21 cellular contexts compared by ENCODE assay signal in genomic region chr22:19180740-19181410, GRCh38. TPM values are rescaled to one million over a fixed set of nuclear protein-coding genes. Genes with fewer than 3 reads are reported as not detected.
DNase-seq lines count a peak whose midpoint lies in the region; ATAC-seq, FAIRE-seq and TF ChIP-seq lines count a peak whose summit lies in the region.
"Had no signal": no experiment of that assay in that cellular context is flagged by ENCODE, and none has a peak within 500 bp of the region (broad histone marks: within the 10 kb centered on the region; RNA-seq: fewer than 3 reads in every experiment).

No MANE protein-coding gene starts in this region.

- H3K4me1 ChIP-seq in astrocyte (ENCODE audit: insufficient read depth, low read length) (peaks cover 24% of the 10 kb centered on the region), spleen (peaks cover 17 to 37% (median 26%) of the 10 kb centered on the region in 6 donors)

- no peak for DNase-seq in activated T-cell treated with anti-CD3 and anti-CD28 coated beads, Interleukin-2, amount 50 U/mL, for 24 hours
- DNase-seq in activated T-cell treated with anti-CD3 and anti-CD28 coated beads, Interleukin-2, amount 50 U/mL, for 4 hours: no peak
- DNase-seq in RWPE1 (ENCODE audit: low spot score): no peak
- DNase-seq in astrocyte (ENCODE audit: low read depth): no peak
- no peak for DNase-seq in neural crest cell (ENCODE audit: low read depth, low spot score)
- DNase-seq in spleen: no peak
- no peak for DNase-seq in H4 (ENCODE audit: low spot score)
- DNase-seq: CD8-positive, alpha-beta memory T cell; DMS79; HCEC 1CT; NCI-H1105 treated with DMSO at 0.1 percent for 48 hours; NCI-H2171; NCI-H446 treated with DMSO at 0.1 percent for 48 hours; NCI-H82; PC-3 had no signal

- no peaks in the 10 kb centered on the region for H3K36me3 ChIP-seq in astrocyte (ENCODE audit: insufficient read depth, low read length)
- peaks cover 0 to 49% (median 0%) of the 10 kb centered on the region in 6 donors for H3K36me3 ChIP-seq in spleen

- no peak for TF ChIP-seq POLR2A in spleen (IDR thresholded peaks at IDR 0.05)

- H3K27ac ChIP-seq in RWPE1 (peak overlapping the region; percentile 96), astrocyte (ENCODE audit: low read depth, low read length) (no peak overlapping the region), spleen (no peak overlapping the region)
- H3K27ac ChIP-seq: BLaER1, HL-60 had no signal

- H3K9me3 Mint-ChIP-seq in activated T-cell treated with anti-CD3 and anti-CD28 coated beads, Interleukin-2, amount 50 U/mL, for 24 hours: no peaks in the 10 kb centered on the region
- H3K9me3 Mint-ChIP-seq in activated T-cell treated with anti-CD3 and anti-CD28 coated beads, Interleukin-2, amount 50 U/mL, for 4 hours: no peaks in the 10 kb centered on the region
- H3K9me3 Mint-ChIP-seq in astrocyte (ENCODE audit: unreplicated experiment) (no peaks in the 10 kb centered on the region), neural crest cell (no peaks in the 10 kb centered on the region)
- H3K9me3 Mint-ChIP-seq: CD8-positive, alpha-beta memory T cell had no signal

- no peak for FAIRE-seq in astrocyte (lab: Jason Lieb, UNC)
- FAIRE-seq: A204.1, D721Med, HTR-8/SVneo had no signal

- H3K9me3 ChIP-seq in astrocyte (ENCODE audit: insufficient read depth, low read depth, low read length) (no peaks in the 10 kb centered on the region), spleen (no peaks in the 10 kb centered on the region)
- H3K9me3 ChIP-seq: BLaER1 had no signal

- peaks cover 23% of the 10 kb centered on the region for H3K79me2 ChIP-seq in astrocyte (ENCODE audit: insufficient read depth, low read length)

- POLR2A ChIA-PET in RWPE1 (lab: Yijun Ruan, JAX; ENCODE audit: low non-redundant PET): no interaction called here

- H3K27ac Mint-ChIP-seq in activated T-cell treated with anti-CD3 and anti-CD28 coated beads, Interleukin-2, amount 50 U/mL, for 24 hours: peak overlapping the region; percentile 84
- H3K27ac Mint-ChIP-seq in astrocyte (ENCODE audit: unreplicated experiment) (peak overlapping the region; percentile 55), neural crest cell (ENCODE audit: unreplicated experiment) (no peak overlapping the region)

- no peak overlapping the region for H2AFZ ChIP-seq in astrocyte (ENCODE audit: low read depth, low read length)

- ATAC-seq in activated T-cell treated with anti-CD3 and anti-CD28 coated beads, Interleukin-2, amount 50 U/mL, for 4 hours: no peak
- ATAC-seq in GM21576 (IDR thresholded peaks at IDR 0.05; ENCODE audit: unreplicated experiment): no peak
- ATAC-seq: PC-3 had no signal

- H3K4me1 Mint-ChIP-seq in activated T-cell treated with anti-CD3 and anti-CD28 coated beads, Interleukin-2, amount 50 U/mL, for 24 hours (ENCODE audit: low read depth): peaks cover 30% of the 10 kb centered on the region
- H3K4me1 Mint-ChIP-seq in activated T-cell treated with anti-CD3 and anti-CD28 coated beads, Interleukin-2, amount 50 U/mL, for 4 hours (ENCODE audit: low read depth): peaks cover 24% of the 10 kb centered on the region
- H3K4me1 Mint-ChIP-seq in astrocyte (ENCODE audit: low read depth, unreplicated experiment) (peaks cover 16% of the 10 kb centered on the region), neural crest cell (peaks cover 14% of the 10 kb centered on the region)

- intact Hi-C loops in spleen (cut with DNase I; ENCODE audit: low total_unique reads): no loop called here

- H3K4me3 Mint-ChIP-seq in activated T-cell treated with anti-CD3 and anti-CD28 coated beads, Interleukin-2, amount 50 U/mL, for 24 hours: no peak overlapping the region
- no peak overlapping the region for H3K4me3 Mint-ChIP-seq in activated T-cell treated with anti-CD3 and anti-CD28 coated beads, Interleukin-2, amount 50 U/mL, for 4 hours
- no peak overlapping the region for H3K4me3 Mint-ChIP-seq in astrocyte (ENCODE audit: unreplicated experiment)
- H3K4me3 Mint-ChIP-seq in neural crest cell: peak overlapping the region; percentile 73

- no peak for TF ChIP-seq CTCF in RWPE1 (conservative IDR thresholded peaks at IDR 0.05; ENCODE audit: low read depth)
- no peak for TF ChIP-seq CTCF in astrocyte (IDR thresholded peaks at IDR 0.05; ENCODE audit: insufficient read depth, low read depth, low read length)
- TF ChIP-seq CTCF in neural crest cell (conservative IDR thresholded peaks at IDR 0.05): no peak
- no peak for TF ChIP-seq CTCF in spleen (IDR thresholded peaks at IDR 0.05 in 8 of 11, conservative IDR thresholded peaks at IDR 0.05 in 3 of 11)

- CTCF ChIA-PET in RWPE1 (lab: Yijun Ruan, JAX): no interaction called here

- no peak overlapping the region for H3K9ac ChIP-seq in astrocyte (ENCODE audit: low read length)
- H3K9ac ChIP-seq: BLaER1 had no signal

- WGBS in spleen, 5 donors: 93 to 96% (median 93%) methylated on average over 11 of the region's 11 CpGs

- peaks cover 8% of the 10 kb centered on the region for H3K36me3 Mint-ChIP-seq in activated T-cell treated with anti-CD3 and anti-CD28 coated beads, Interleukin-2, amount 50 U/mL, for 24 hours (ENCODE audit: low read depth)
- H3K36me3 Mint-ChIP-seq in activated T-cell treated with anti-CD3 and anti-CD28 coated beads, Interleukin-2, amount 50 U/mL, for 4 hours (ENCODE audit: insufficient read depth): no peaks in the 10 kb centered on the region
- peaks cover 12% of the 10 kb centered on the region for H3K36me3 Mint-ChIP-seq in astrocyte (ENCODE audit: low read depth, unreplicated experiment)
- no peaks in the 10 kb centered on the region for H3K36me3 Mint-ChIP-seq in neural crest cell (ENCODE audit: low read depth)

- H3K27me3 Mint-ChIP-seq in activated T-cell treated with anti-CD3 and anti-CD28 coated beads, Interleukin-2, amount 50 U/mL, for 24 hours: no peaks in the 10 kb centered on the region
- H3K27me3 Mint-ChIP-seq in activated T-cell treated with anti-CD3 and anti-CD28 coated beads, Interleukin-2, amount 50 U/mL, for 4 hours (ENCODE audit: low read depth): no peaks in the 10 kb centered on the region
- H3K27me3 Mint-ChIP-seq in astrocyte (ENCODE audit: low read depth, unreplicated experiment) (no peaks in the 10 kb centered on the region), neural crest cell (ENCODE audit: low read depth) (peaks cover 3% of the 10 kb centered on the region)

- H4K20me1 ChIP-seq in astrocyte (ENCODE audit: insufficient read depth, low read length): peaks cover 18% of the 10 kb centered on the region

- H3K4me3 ChIP-seq in astrocyte (ENCODE audit: insufficient read depth, low read depth, low read length) (no peak overlapping the region), spleen (no peak overlapping the region)
- H3K4me3 ChIP-seq: BLaER1 had no signal

- H3K27me3 ChIP-seq in astrocyte (ENCODE audit: insufficient read depth, low read length): no peaks in the 10 kb centered on the region
- H3K27me3 ChIP-seq in spleen (replicated peaks in 1 of 7): no peaks in the 10 kb centered on the region
- H3K27me3 ChIP-seq: BLaER1 had no signal

- H3K4me2 ChIP-seq in astrocyte (ENCODE audit: low read length): no peak overlapping the region

RNA-seq across cellular contexts. Expression of gene SLC25A1, which starts 2.3 kb away (rescaled TPM):
- 10 to 100 TPM; 31.7 to 36.6 (median 34.1) TPM for total RNA-seq in activated T-cell treated with anti-CD3 and anti-CD28 coated beads, Interleukin-2, amount 50 U/mL, for 4 hours
- total RNA-seq in astrocyte: 84.5 and 97.9 TPM in 2 replicates
- 172 and 173 TPM in 2 replicates for total RNA-seq in neural crest cell
- total RNA-seq in spleen: 10 to 100 TPM; 32.5 to 47.5 (median 36.0) TPM
- 10 to 100 TPM; 23.5 to 59.7 (median 26.1) TPM for polyA plus RNA-seq in spleen
- 75.0 and 77.8 TPM in 2 replicates for total RNA-seq in H4 (2014; rRNA removed; shearing (Covaris generic))

RNA-seq across cellular contexts. Expression of gene GSC2, which starts 30.8 kb away (rescaled TPM):
- not detected for total RNA-seq in activated T-cell treated with anti-CD3 and anti-CD28 coated beads, Interleukin-2, amount 50 U/mL, for 4 hours
- total RNA-seq in astrocyte: not detected in 2 replicates
- not detected in 2 replicates for total RNA-seq in neural crest cell
- total RNA-seq in spleen: not detected
- polyA plus RNA-seq in spleen: not detected
- not detected in 2 replicates for total RNA-seq in H4 (2014; rRNA removed; shearing (Covaris generic))
- total RNA-seq: CD8-positive, alpha-beta memory T cell; PC-3 had no signal
- polyA plus RNA-seq: CD8-positive, alpha-beta memory T cell had no signal

RNA-seq across cellular contexts. Expression of gene ESS2, which starts 36.4 kb away (rescaled TPM):
- 10 to 100 TPM; 21.8 to 22.5 (median 22.0) TPM for total RNA-seq in activated T-cell treated with anti-CD3 and anti-CD28 coated beads, Interleukin-2, amount 50 U/mL, for 4 hours
- 16.0 and 16.1 TPM in 2 replicates for total RNA-seq in astrocyte
- 22.7 and 23.5 TPM in 2 replicates for total RNA-seq in neural crest cell
- 10 to 100 TPM; 13.4 to 21.3 (median 16.4) TPM for total RNA-seq in spleen
- polyA plus RNA-seq in spleen: 10 to 100 TPM; 13.2 to 17.3 (median 16.9) TPM
- 6.2 and 8.9 TPM in 2 replicates for total RNA-seq in H4 (2014; rRNA removed; shearing (Covaris generic))

RNA-seq across cellular contexts. Expression of gene TSSK2, which starts 49.8 kb away (rescaled TPM):
- not detected for total RNA-seq in activated T-cell treated with anti-CD3 and anti-CD28 coated beads, Interleukin-2, amount 50 U/mL, for 4 hours
- total RNA-seq in astrocyte (not detected in 2 replicates), neural crest cell (not detected in 2 replicates), spleen (not detected)
- polyA plus RNA-seq in spleen: under 1 TPM in 2 of 3 donors, not detected in 1; 0.03 to 0.06 TPM
- total RNA-seq in H4 (2014; rRNA removed; shearing (Covaris generic)): not detected in 2 replicates
- total RNA-seq: CD8-positive, alpha-beta memory T cell; PC-3 had no signal
- polyA plus RNA-seq: CD8-positive, alpha-beta memory T cell had no signal

RNA-seq across cellular contexts. Expression of gene DGCR2, which starts 58.7 kb away (rescaled TPM):
- total RNA-seq in activated T-cell treated with anti-CD3 and anti-CD28 coated beads, Interleukin-2, amount 50 U/mL, for 4 hours: 10 to 100 TPM; 25.8 to 27.7 (median 27.0) TPM
- total RNA-seq in astrocyte (48.4 and 49.4 TPM in 2 replicates), neural crest cell (83.6 and 91.6 TPM in 2 replicates), spleen (10 to 100 TPM; 40.4 to 60.7 (median 51.3) TPM)
- 10 to 100 TPM in 2 of 3 donors, 1 to 10 TPM in 1; 9.5 to 26.0 (median 11.8) TPM for polyA plus RNA-seq in spleen
- total RNA-seq in H4 (2014; rRNA removed; shearing (Covaris generic)): 19.1 TPM in 2 replicates
